1 cellular context compared by ENCODE assay signal in the genomic region with DNA sequence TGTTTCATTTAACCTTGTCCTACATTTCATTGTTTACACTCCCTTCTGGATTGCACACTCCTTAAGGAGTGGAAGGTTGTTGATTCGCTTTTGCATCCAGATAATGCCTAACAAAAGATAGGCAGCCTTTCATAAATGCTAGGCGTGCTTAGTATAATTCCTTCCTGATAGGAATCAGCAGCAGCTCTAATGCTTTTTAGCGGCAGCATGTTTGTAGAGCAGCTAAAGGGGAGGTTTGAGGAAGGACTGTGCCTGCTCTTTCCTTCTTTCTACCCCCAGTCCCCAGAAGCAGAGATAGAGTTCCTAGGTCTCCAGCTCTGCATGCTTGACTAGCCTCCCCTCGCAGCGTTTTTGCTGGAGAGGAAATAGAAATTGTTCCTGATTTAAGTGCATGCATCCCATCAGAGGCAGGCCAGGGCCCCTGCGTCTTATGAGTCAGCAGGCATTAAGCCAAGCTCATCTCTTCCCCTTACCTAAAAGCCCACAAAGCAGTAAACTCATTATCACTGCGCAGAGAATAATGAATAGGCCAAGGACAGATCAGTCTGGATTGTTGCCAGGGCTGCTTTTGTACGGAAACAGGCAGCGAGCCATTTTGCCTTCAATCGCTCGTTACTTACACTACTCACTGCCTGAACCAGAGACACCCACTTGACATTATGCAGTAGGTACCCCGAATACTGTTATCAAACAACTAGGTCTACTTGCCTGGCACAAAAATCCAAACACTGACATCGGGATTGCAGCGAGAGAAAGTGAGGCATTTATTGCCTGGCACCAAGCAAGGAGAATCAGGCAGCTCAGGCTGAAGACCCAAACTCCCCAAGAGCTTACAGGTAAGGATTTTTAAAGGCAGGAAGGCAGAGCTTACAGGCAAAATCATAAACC.
A peak's percentile ranks its signal among the peaks of the same experiment; 100 is the strongest.
TF ChIP-seq lines count a peak whose summit lies in the region.

No MANE protein-coding gene starts in this region.

TF ChIP-seq in HEK293, 187 proteins besides CTCF, POLR2A, EP300 and RAD21 (continued from another document):
- TF ChIP-seq ZXDB (tag by site-specific recombination; IDR thresholded peaks at IDR 0.05) (peak; percentile 85), ZNF707 (tag by site-specific recombination; IDR thresholded peaks at IDR 0.05) (no peak)
